Comparison of ENCODE assay signal across 1 cellular context in the genomic region with DNA sequence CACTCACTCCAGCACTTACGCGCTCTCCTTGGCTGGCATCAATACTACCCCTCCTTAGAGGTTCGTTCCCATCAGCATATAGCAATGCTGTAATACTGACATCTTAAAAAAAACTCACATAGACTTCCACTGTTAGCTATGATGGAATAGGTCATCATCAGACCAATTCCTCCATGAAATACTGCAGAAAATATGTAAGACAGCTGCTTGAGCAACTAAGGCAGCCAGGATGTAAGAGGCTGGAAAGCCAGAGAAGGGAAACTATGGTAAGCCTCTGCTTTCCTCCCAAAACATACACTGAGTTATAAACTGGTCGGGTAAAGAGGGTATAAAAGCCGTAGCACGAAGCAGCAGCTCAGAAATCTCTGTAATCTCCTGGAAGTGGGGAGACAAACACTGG.
TF ChIP-seq lines count a peak whose summit lies in the region.

No MANE protein-coding gene starts in this region.

TF ChIP-seq in HepG2, 621 proteins besides CTCF, POLR2A, EP300 and RAD21:
- no peak for TF ChIP-seq KDM3A (CRISPR knock-in tag; IDR thresholded peaks at IDR 0.05; ENCODE audit: low read depth)
- TF ChIP-seq GATAD1 (CRISPR knock-in tag; IDR thresholded peaks at IDR 0.05), result no peak
- no peak for TF ChIP-seq NR2C2 (CRISPR knock-in tag; IDR thresholded peaks at IDR 0.05; ENCODE audit: borderline replicate concordance)
- TF ChIP-seq, protein P1, sequence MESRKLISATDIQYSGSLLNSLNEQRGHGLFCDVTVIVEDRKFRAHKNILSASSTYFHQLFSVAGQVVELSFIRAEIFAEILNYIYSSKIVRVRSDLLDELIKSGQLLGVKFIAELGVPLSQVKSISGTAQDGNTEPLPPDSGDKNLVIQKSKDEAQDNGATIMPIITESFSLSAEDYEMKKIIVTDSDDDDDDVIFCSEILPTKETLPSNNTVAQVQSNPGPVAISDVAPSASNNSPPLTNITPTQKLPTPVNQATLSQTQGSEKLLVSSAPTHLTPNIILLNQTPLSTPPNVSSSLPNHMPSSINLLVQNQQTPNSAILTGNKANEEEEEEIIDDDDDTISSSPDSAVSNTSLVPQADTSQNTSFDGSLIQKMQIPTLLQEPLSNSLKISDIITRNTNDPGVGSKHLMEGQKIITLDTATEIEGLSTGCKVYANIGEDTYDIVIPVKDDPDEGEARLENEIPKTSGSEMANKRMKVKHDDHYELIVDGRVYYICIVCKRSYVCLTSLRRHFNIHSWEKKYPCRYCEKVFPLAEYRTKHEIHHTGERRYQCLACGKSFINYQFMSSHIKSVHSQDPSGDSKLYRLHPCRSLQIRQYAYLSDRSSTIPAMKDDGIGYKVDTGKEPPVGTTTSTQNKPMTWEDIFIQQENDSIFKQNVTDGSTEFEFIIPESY (CRISPR knock-in tag; IDR thresholded peaks at IDR 0.05), result no peak
- TF ChIP-seq ZNF615 (CRISPR knock-in tag; IDR thresholded peaks at IDR 0.05; ENCODE audit: borderline replicate concordance), result no peak
- TF ChIP-seq, protein P2, sequence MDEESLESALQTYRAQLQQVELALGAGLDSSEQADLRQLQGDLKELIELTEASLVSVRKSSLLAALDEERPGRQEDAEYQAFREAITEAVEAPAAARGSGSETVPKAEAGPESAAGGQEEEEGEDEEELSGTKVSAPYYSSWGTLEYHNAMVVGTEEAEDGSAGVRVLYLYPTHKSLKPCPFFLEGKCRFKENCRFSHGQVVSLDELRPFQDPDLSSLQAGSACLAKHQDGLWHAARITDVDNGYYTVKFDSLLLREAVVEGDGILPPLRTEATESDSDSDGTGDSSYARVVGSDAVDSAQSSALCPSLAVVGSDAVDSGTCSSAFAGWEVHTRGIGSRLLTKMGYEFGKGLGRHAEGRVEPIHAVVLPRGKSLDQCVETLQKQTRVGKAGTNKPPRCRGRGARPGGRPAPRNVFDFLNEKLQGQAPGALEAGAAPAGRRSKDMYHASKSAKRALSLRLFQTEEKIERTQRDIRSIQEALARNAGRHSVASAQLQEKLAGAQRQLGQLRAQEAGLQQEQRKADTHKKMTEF (CRISPR knock-in tag; IDR thresholded peaks at IDR 0.05), result no peak
- no peak for TF ChIP-seq ARNTL (CRISPR knock-in tag; IDR thresholded peaks at IDR 0.05)
- no peak for TF ChIP-seq TBL1XR1 (IDR thresholded peaks at IDR 0.05; ENCODE audit: borderline replicate concordance, low read length, partially characterized antibody)
TF ChIP-seq in HepG2: peak in this region for 0.
